In genomic region chr12:56104109-56104814, GRCh38 we compare ENCODE assay signal across 1 cellular context.
TF ChIP-seq lines count a peak whose summit lies in the region.

PA2G4 (plus strand) TSS chr12:56104559; CDS start chr12:56104738, 179 bp downstream.

TF ChIP-seq in HEK293, 187 proteins besides CTCF, POLR2A, EP300 and RAD21 (continued from another document):
- TF ChIP-seq ZBTB11 (tag by site-specific recombination; conservative IDR thresholded peaks at IDR 0.05; ENCODE audit: low read depth) = 0 out of 2 replicates have a peak, but pooled peaks have one; percentile 59
- TF ChIP-seq ZNF398 (tag by site-specific recombination; IDR thresholded peaks at IDR 0.05) = peak; percentile 17; the same call in 1 of the 2 replicates
- peak; percentile 70 for TF ChIP-seq ZSCAN30 (tag by site-specific recombination; IDR thresholded peaks at IDR 0.05)
- peak; percentile 20; the same call in 1 of the 2 replicates for TF ChIP-seq ZNF692 (tag by site-specific recombination; IDR thresholded peaks at IDR 0.05)
- TF ChIP-seq ZNF335 (tag by site-specific recombination; conservative IDR thresholded peaks at IDR 0.05) = peak; percentile 98; the same call in 1 of the 2 replicates
- no peak for TF ChIP-seq ZNF214 (tag by site-specific recombination; IDR thresholded peaks at IDR 0.05; ENCODE audit: borderline replicate concordance)
- peak; percentile 100 for TF ChIP-seq IKZF3 (tag by site-specific recombination; IDR thresholded peaks at IDR 0.05)
TF ChIP-seq in HEK293: peak in this region for 50.
